ENCODE assay signal across 1 cellular context in genomic region chr4:6788123-6788522, GRCh38.
TF ChIP-seq lines count a peak whose summit lies in the region.

No MANE protein-coding gene starts in this region.

TF ChIP-seq in IMR-90, 13 proteins besides CTCF, POLR2A, EP300 and RAD21:
- TF ChIP-seq USF2 (IDR thresholded peaks at IDR 0.05; ENCODE audit: low read depth, low read length): no peak
- no peak for TF ChIP-seq RCOR1 (IDR thresholded peaks at IDR 0.05; ENCODE audit: insufficient replicate concordance, low read length)
